ENCODE assay signal across 10 cellular contexts in the genomic region with DNA sequence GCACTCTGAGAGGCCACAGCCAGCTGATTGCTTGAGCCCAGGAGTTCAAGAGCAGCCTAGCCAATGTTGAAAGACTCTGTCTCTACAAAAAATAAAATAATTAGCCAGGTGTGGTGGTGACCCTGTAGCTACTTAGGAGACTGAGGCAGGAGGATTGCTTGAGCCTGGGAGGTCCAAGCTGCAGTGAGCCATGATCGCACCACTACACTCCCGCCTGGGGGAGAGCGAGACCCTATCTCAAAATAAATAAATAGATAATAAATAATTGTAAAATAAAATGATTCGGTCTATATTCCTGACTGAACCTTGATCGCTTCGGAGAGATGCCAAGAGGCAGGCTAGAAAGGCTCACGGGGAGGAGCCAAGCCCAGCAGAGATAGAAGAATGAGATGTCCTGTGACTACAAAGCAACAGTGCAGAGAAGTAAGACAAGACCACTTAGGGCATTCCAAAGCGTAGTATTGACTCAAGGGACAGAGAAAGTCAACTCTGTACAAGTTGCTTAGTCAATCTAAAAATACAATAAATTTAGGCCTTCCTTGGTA. TPM values are rescaled to one million over a fixed set of nuclear protein-coding genes. Genes with fewer than 3 reads are reported as not detected.
"Had no signal": no experiment of that assay in that cellular context is flagged by ENCODE, and none has a peak within 500 bp of the region (broad histone marks: within the 10 kb centered on the region; RNA-seq: fewer than 3 reads in every experiment).

No MANE protein-coding gene starts in this region.

- H3K9me3 ChIP-seq: HAP-1 had no signal

- H3K9me3 Mint-ChIP-seq: HFFc6 had no signal

- H3K4me3 Mint-ChIP-seq: H9, HFFc6 had no signal

- H3K4me3 ChIP-seq: GM23248, HAP-1 had no signal

- DNase-seq: GM23248, GOT3, H7, H9, HCEC 1CT, HFFc6 had no signal

- ATAC-seq: HCT116 had no signal

- H3K27ac ChIP-seq: GM23248 had no signal

- H2AFZ ChIP-seq: GM23248 had no signal

- H3K4me1 ChIP-seq: HAP-1 had no signal

- H3K9ac ChIP-seq: GM23248 had no signal

- FAIRE-seq: H54 had no signal

- H3K27ac Mint-ChIP-seq: H9, HFFc6 had no signal

- H3K36me3 ChIP-seq: HAP-1 had no signal

RNA-seq across cellular contexts. Expression of gene SHISA2, which starts 12.8 kb away (rescaled TPM):
- total RNA-seq: H4, HFFc6 had no signal
